ENCODE assay signal across 18 cellular contexts in the genomic region with DNA sequence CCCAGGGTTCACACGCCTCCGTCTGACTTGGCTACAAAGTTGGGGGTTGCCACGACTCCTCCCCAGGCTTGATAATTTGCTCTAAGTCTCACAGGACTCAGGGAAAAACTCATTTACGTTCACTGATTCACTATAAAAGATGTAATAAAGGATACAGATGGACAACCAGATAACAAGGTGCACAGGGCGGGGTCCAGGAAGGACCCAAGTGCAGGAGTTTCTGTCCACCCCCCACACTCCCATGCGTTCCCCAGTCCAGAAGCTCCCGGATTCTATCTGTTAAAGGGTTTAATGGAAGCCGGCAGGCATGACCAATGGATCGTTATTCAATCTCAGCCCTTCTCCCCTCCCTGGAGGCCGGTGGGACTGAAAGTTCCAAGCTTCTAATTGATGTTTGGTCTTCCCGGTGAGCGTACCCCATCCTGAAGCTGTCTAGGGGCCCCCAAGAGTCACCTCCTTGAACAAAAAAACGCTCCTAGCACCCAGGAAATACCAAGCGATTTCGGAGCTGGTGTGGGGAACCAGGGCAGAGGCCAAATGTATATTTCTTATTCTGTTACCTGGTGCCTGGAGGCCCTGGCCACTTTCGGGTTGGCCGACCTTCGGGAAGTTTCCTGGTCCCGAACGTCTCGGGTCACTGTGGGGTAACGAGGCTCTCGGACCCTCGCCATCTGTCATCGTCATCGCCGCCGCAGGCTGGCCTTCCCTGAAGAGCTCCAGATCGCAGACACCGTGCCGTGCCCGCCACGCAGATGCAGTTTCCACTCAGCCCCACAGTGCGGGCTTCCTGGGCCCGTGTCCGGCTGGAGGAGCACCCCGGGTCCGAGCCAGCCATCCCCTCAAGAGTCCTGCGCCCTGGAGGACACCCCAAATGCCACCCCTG. TPM values are rescaled to one million over a fixed set of nuclear protein-coding genes. Genes with fewer than 3 reads are reported as not detected.
DNase-seq lines count a peak whose midpoint lies in the region; ATAC-seq and TF ChIP-seq lines count a peak whose summit lies in the region.
"Had no signal": no experiment of that assay in that cellular context is flagged by ENCODE, and none has a peak within 500 bp of the region (broad histone marks: within the 10 kb centered on the region; RNA-seq: fewer than 3 reads in every experiment).

No MANE protein-coding gene starts in this region.

- no peak overlapping the region for H3K4me3 ChIP-seq in neural progenitor cell
- no peak overlapping the region for H3K4me3 ChIP-seq in aorta (ENCODE audit: low read length in 2 of 2)
- H3K4me3 ChIP-seq: gastroesophageal sphincter had no signal

- no peak for TF ChIP-seq CTCF in neural progenitor cell (IDR thresholded peaks at IDR 0.05)

- H4K20me1 ChIP-seq in neural progenitor cell (ENCODE audit: low read depth): no peaks in the 10 kb centered on the region

- ATAC-seq in aorta (ENCODE audit: low FRiP score): no peak
- no peak for ATAC-seq in HG02759 (IDR thresholded peaks at IDR 0.05; ENCODE audit: unreplicated experiment)
- ATAC-seq: gastroesophageal sphincter; HCT116; stimulated activated naive CD8-positive, alpha-beta T cell treated with anti-CD3 and anti-CD28 coated beads, Interleukin-15, amount 100 ng/mL, for 72 hours had no signal

- no peak overlapping the region for H3K27ac ChIP-seq in neural progenitor cell
- no peak overlapping the region for H3K27ac ChIP-seq in aorta (ENCODE audit: low read depth in 1 of 2, low read length in 2 of 2)
- H3K27ac ChIP-seq: epithelial cell of prostate, gastroesophageal sphincter had no signal

- no peak overlapping the region for H3K4me2 ChIP-seq in neural progenitor cell

- H3K27me3 ChIP-seq in neural progenitor cell (no peaks in the 10 kb centered on the region), aorta (ENCODE audit: control insufficient read depth in 1 of 2, insufficient read depth in 2 of 2, low read length in 1 of 2) (no peaks in the 10 kb centered on the region)

- H3K27ac Mint-ChIP-seq in neural progenitor cell: peak overlapping the region; percentile 2
- H3K27ac Mint-ChIP-seq: memory B cell had no signal

- no peak overlapping the region for H3K4me3 Mint-ChIP-seq in neural progenitor cell
- H3K4me3 Mint-ChIP-seq: IgD-negative memory B cell; memory B cell; stimulated activated naive CD8-positive, alpha-beta T cell treated with anti-CD3 and anti-CD28 coated beads, Interleukin-15, amount 100 ng/mL, for 72 hours had no signal

- H3K4me1 Mint-ChIP-seq in neural progenitor cell: peaks cover 21% of the 10 kb centered on the region

- WGBS in aorta, 2 donors: 93% methylated on average over 39 of the region's 39 CpGs

- H3K79me2 ChIP-seq in neural progenitor cell (ENCODE audit: low read depth): no peaks in the 10 kb centered on the region

- intact Hi-C loops in aorta (cut with DNase I): no loop called here

- no peaks in the 10 kb centered on the region for H3K9me3 Mint-ChIP-seq in neural progenitor cell
- H3K9me3 Mint-ChIP-seq: IgD-negative memory B cell; memory B cell; stimulated activated naive CD8-positive, alpha-beta T cell treated with anti-CD3 and anti-CD28 coated beads, Interleukin-15, amount 100 ng/mL, for 72 hours had no signal

- H3K27me3 Mint-ChIP-seq in neural progenitor cell (ENCODE audit: insufficient read depth, low read depth): peaks cover 11% of the 10 kb centered on the region

- H3F3A ChIP-seq in neural progenitor cell (ENCODE audit: low read depth): peaks cover 7% of the 10 kb centered on the region

- no peaks in the 10 kb centered on the region for H3K36me3 Mint-ChIP-seq in neural progenitor cell
- H3K36me3 Mint-ChIP-seq: IgD-negative memory B cell, memory B cell had no signal

- no peaks in the 10 kb centered on the region for H3K4me1 ChIP-seq in neural progenitor cell
- H3K4me1 ChIP-seq in aorta (ENCODE audit: control insufficient read depth in 1 of 2, insufficient read depth in 2 of 2, low read length in 2 of 2): no peaks in the 10 kb centered on the region
- H3K4me1 ChIP-seq: gastroesophageal sphincter had no signal

- H3K9me3 ChIP-seq in neural progenitor cell (ENCODE audit: low read depth) (no peaks in the 10 kb centered on the region), aorta (ENCODE audit: control insufficient read depth, low read length) (no peaks in the 10 kb centered on the region)
- H3K9me3 ChIP-seq: gastroesophageal sphincter had no signal

- DNase-seq in stimulated activated CD4-positive, alpha-beta T cell treated with anti-CD3 and anti-CD28 coated beads, Interleukin-15, amount 100 ng/mL, for 24 hours: peak; percentile 0
- no peak for DNase-seq in stimulated activated CD4-positive, alpha-beta T cell treated with anti-CD3 and anti-CD28 coated beads, Interleukin-4, amount 100 ng/mL, for 4 hours
- DNase-seq in ecto neural progenitor cell (ENCODE audit: low spot score) (peak; percentile 43), neural progenitor cell (ENCODE audit: low spot score) (no peak), aorta (peak; percentile 37 to 71), NCI-H345 treated with DMSO at 0.1 percent for 48 hours (lab: John Stamatoyannopoulos, UW; ENCODE audit: unreplicated experiment) (no peak), NCI-H1048 (lab: John Stamatoyannopoulos, UW) (no peak)
- DNase-seq: activated T-cell treated with anti-CD3 and anti-CD28 coated beads for 4 hours, amniotic stem cell, NCI-H774, small intestine had no signal

- no peaks in the 10 kb centered on the region for H3K36me3 ChIP-seq in neural progenitor cell
- no peaks in the 10 kb centered on the region for H3K36me3 ChIP-seq in aorta (ENCODE audit: control insufficient read depth in 1 of 2, insufficient read depth in 2 of 2, low read length in 1 of 2)
- H3K36me3 ChIP-seq: gastroesophageal sphincter had no signal

- H3K9ac ChIP-seq in neural progenitor cell: no peak overlapping the region

- H2AFZ ChIP-seq in neural progenitor cell (replicated peaks): no peak overlapping the region

RNA-seq across cellular contexts. Expression of gene METRNL, which starts 13.5 kb away (rescaled TPM):
- total RNA-seq in neural progenitor cell (ENCODE audit: low replicate concordance) (3.6 and 12.9 TPM in 2 replicates), aorta (100 to 1,000 TPM; 126 to 176 TPM)
- 10 to 100 TPM; 35.3 to 81.5 TPM for polyA plus RNA-seq in aorta

Comparison
In these comparisons a context has a peak if more than half of its experiments do, and no peak if none do; other contexts are left out.
1. DNase-seq: peak in stimulated activated CD4-positive, alpha-beta T cell treated with anti-CD3 and anti-CD28 coated beads, Interleukin-15, amount 100 ng/mL, for 24 hours (single experiment), ecto neural progenitor cell (single experiment) and aorta (2 of 2); none in stimulated activated CD4-positive, alpha-beta T cell treated with anti-CD3 and anti-CD28 coated beads, Interleukin-4, amount 100 ng/mL, for 4 hours (0 of 2), neural progenitor cell (single experiment), NCI-H345 treated with DMSO at 0.1 percent for 48 hours (single experiment) and NCI-H1048 (single experiment).